ENCODE assay signal across 8 cellular contexts in the genomic region with DNA sequence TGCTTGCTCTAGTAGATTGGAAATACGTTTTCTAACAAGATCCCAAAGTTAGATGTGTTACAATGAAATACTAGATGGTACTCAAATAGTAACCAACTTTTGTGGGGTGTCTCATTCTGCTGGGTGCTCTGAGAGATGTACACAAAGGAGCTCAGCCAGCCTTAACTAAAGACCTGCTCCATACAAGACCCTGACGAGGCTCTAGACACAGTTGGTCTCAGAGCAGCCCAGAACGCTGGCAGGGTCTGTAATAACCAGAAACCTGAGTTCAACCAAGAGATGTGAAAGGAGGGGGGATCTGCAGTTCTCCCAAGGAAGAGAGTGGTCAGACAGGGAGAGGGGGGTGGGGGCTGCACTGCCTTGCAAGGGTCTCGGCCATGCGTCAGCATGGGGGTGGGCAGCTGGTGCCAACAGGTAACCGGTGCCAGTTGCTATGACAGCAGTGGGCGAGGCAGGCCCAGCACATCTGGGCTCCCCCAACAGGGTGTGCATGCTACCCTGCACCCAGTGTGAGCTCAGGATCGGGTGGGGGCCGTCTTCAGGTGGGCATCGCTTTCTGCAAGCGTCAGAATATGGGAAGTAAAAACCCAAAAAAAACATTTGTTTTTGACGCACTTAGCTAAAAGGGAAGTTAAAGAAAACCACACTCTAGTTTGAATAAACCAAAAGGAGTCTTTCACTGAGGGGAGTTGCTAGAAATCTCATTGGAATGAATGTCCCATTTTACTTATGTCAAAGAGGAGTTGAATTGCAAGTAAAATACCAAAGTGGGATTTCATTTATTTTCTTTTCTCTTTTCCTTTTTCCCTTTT.
DNase-seq lines count a peak whose midpoint lies in the region; ATAC-seq and TF ChIP-seq lines count a peak whose summit lies in the region.

No MANE protein-coding gene starts in this region.

- H3K36me3 Mint-ChIP-seq in endothelial cell (ENCODE audit: low read depth, unreplicated experiment): peaks cover 15% of the 10 kb centered on the region

- TF ChIP-seq CTCF in GM12865 (IDR thresholded peaks at IDR 0.05; ENCODE audit: insufficient read depth, low read depth, low read length, missing control alignments) (no peak), endothelial cell (IDR thresholded peaks at IDR 0.05; ENCODE audit: unreplicated experiment) (no peak)

- H3K27ac Mint-ChIP-seq in endothelial cell (ENCODE audit: unreplicated experiment): no peak overlapping the region

- H3K4me3 Mint-ChIP-seq in endothelial cell (ENCODE audit: unreplicated experiment): no peak overlapping the region

- DNase-seq in GM12865 (ENCODE audit: low read depth): peak; percentile 60
- DNase-seq in NOMO-1 (lab: John Stamatoyannopoulos, UW; ENCODE audit: unreplicated experiment in 2 of 2): peak; percentile 63 to 89
- DNase-seq in globus pallidus (ENCODE audit: low spot score): peak; percentile 37
- DNase-seq in occipital lobe (lab: John Stamatoyannopoulos, UW): no peak
- DNase-seq in endothelial cell (ENCODE audit: low spot score): no peak
- DNase-seq in mucosa of gallbladder (ENCODE audit: low spot score): no peak
- no peak for DNase-seq in NCI-H345 treated with DMSO at 0.1 percent for 48 hours (lab: John Stamatoyannopoulos, UW; ENCODE audit: unreplicated experiment)

- H3K4me3 ChIP-seq in GM12865 (ENCODE audit: low read depth, low read length): 0 out of 2 replicates have a peak overlapping the region, but pooled peaks have one; percentile 15

- ATAC-seq in GM21723 (IDR thresholded peaks at IDR 0.05; ENCODE audit: unreplicated experiment): peak; percentile 60

- no peaks in the 10 kb centered on the region for H3K9me3 Mint-ChIP-seq in endothelial cell (ENCODE audit: unreplicated experiment)

- peaks cover 3% of the 10 kb centered on the region for H3K4me1 Mint-ChIP-seq in endothelial cell (ENCODE audit: unreplicated experiment)

- H3K27me3 Mint-ChIP-seq in endothelial cell (ENCODE audit: unreplicated experiment): peaks cover 4% of the 10 kb centered on the region

Comparison
In these comparisons a context has a peak if more than half of its experiments do, and no peak if none do; other contexts are left out.
1. DNase-seq: peak in GM12865 (single experiment), NOMO-1 (2 of 2) and globus pallidus (single experiment); none in occipital lobe (single experiment), endothelial cell (single experiment), mucosa of gallbladder (single experiment) and NCI-H345 treated with DMSO at 0.1 percent for 48 hours (single experiment).